ENCODE assay signal across 11 cellular contexts in the genomic region with DNA sequence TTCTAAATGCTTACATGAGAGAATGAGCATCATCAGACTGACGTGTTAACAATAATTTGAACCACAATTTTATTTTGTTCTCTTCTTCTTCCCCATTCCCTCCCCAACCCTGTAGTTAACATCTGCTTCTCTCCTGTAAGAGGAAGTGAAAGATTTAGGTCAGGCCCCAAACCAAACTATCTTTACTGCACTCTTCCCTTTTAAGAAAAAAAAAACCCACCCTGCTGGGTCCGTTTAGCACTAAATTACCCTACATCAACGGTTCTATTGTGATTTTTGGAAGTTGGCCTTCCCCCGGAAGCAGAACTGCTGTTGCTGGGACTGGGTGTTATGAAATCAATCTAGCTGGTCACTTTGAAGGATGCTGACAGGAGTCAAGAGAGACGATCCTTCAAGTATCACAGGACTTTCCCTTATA. TPM values are rescaled to one million over a fixed set of nuclear protein-coding genes. Genes with fewer than 3 reads are reported as not detected.
A peak's percentile ranks its signal among the peaks of the same experiment; 100 is the strongest.
DNase-seq lines count a peak whose midpoint lies in the region; ATAC-seq and TF ChIP-seq lines count a peak whose summit lies in the region.
"Had no signal": no experiment of that assay in that cellular context is flagged by ENCODE, and none has a peak within 500 bp of the region (broad histone marks: within the 10 kb centered on the region; RNA-seq: fewer than 3 reads in every experiment).

No MANE protein-coding gene starts in this region.

- POLR2A ChIA-PET in activated B cell treated with CpG ODN at 0.5 μM for 24 hours (lab: Charles Lee), result interaction anchor here (0.9 to 5.6 kb wide), 15 partner anchors 22 to 327 kb away, joined by 3 to 67 read pairs (median 5); a partner anchor contains a TSS

- DNase-seq in GM20000 (ENCODE audit: low spot score) (peak; percentile 55), activated B cell treated with CpG ODN at 0.5 μM for 24 hours (peak; percentile 25), occipital lobe (lab: John Stamatoyannopoulos, UW) (no peak), mesothelial cell of epicardium (ENCODE audit: low spot score in 2 of 2, unreplicated experiment in 2 of 2) (no peak), SK-N-DZ (ENCODE audit: low spot score) (no peak), suprapubic skin (ENCODE audit: low spot score in 2 of 2) (no peak)
- DNase-seq: foreskin melanocyte, NCI-H1694 treated with DMSO at 0.1 percent for 48 hours had no signal

- CTCF ChIA-PET in activated B cell treated with CpG ODN at 0.5 μM for 24 hours (lab: Charles Lee), result interaction anchor here (1.3 to 1.8 kb wide), 3 partner anchors 36 to 330 kb away, joined by 3 to 11 read pairs (median 5); no protein-coding TSS in a partner anchor

- H3K4me1 Mint-ChIP-seq in activated B cell treated with CpG ODN at 0.5 μM for 24 hours, result peaks cover 61% of the 10 kb centered on the region
- H3K4me1 Mint-ChIP-seq in mesothelial cell of epicardium, result peaks cover 3% of the 10 kb centered on the region
- H3K4me1 Mint-ChIP-seq: activated T-helper 17 cell treated with anti-CD3 and anti-CD28 coated beads, Interleukin-2, amount 50 U/mL, for 72 hours had no signal

- TF ChIP-seq CTCF in GM20000 (IDR thresholded peaks at IDR 0.05; ENCODE audit: extremely low read depth, missing control alignments) (no peak), activated B cell treated with CpG ODN at 0.5 μM for 24 hours (IDR thresholded peaks at IDR 0.05) (no peak), mesothelial cell of epicardium (IDR thresholded peaks at IDR 0.05; ENCODE audit: unreplicated experiment) (no peak), suprapubic skin (IDR thresholded peaks at IDR 0.05) (no peak)

- peak overlapping the region; percentile 91 for H3K27ac Mint-ChIP-seq in activated B cell treated with CpG ODN at 0.5 μM for 24 hours
- no peak overlapping the region for H3K27ac Mint-ChIP-seq in mesothelial cell of epicardium
- H3K27ac Mint-ChIP-seq: activated T-helper 17 cell treated with anti-CD3 and anti-CD28 coated beads, Interleukin-2, amount 50 U/mL, for 72 hours had no signal

- H3K4me1 ChIP-seq in suprapubic skin, result no peaks in the 10 kb centered on the region

- H3K27me3 Mint-ChIP-seq in activated B cell treated with CpG ODN at 0.5 μM for 24 hours, result no peaks in the 10 kb centered on the region
- no peaks in the 10 kb centered on the region for H3K27me3 Mint-ChIP-seq in mesothelial cell of epicardium (ENCODE audit: low read depth)
- H3K27me3 Mint-ChIP-seq: activated T-helper 17 cell treated with anti-CD3 and anti-CD28 coated beads, Interleukin-2, amount 50 U/mL, for 72 hours had no signal

- WGBS in suprapubic skin, result 57% methylated on average over 5 of the region's 5 CpGs

- H3K4me3 ChIP-seq in GM08714 (ENCODE audit: low read length) (peak overlapping the region; percentile 12; the same call in 1 of the 2 replicates), suprapubic skin (no peak overlapping the region)

- ATAC-seq in HG03196 (IDR thresholded peaks at IDR 0.05; ENCODE audit: unreplicated experiment) (peak; percentile 84), activated B cell treated with CpG ODN at 0.5 μM for 24 hours (ENCODE audit: low read depth) (peak; percentile 86)
- ATAC-seq: activated T-helper 17 cell treated with anti-CD3 and anti-CD28 coated beads, Interleukin-2, amount 50 U/mL, for 72 hours had no signal

- no peak overlapping the region for H3K27ac ChIP-seq in suprapubic skin

- peak overlapping the region; percentile 56 for H3K4me3 Mint-ChIP-seq in activated B cell treated with CpG ODN at 0.5 μM for 24 hours
- no peak overlapping the region for H3K4me3 Mint-ChIP-seq in mesothelial cell of epicardium
- H3K4me3 Mint-ChIP-seq: activated T-helper 17 cell treated with anti-CD3 and anti-CD28 coated beads, Interleukin-2, amount 50 U/mL, for 72 hours had no signal

- no peaks in the 10 kb centered on the region for H3K9me3 ChIP-seq in suprapubic skin

- H3K9me3 Mint-ChIP-seq in activated B cell treated with CpG ODN at 0.5 μM for 24 hours, result peaks cover 4% of the 10 kb centered on the region
- peaks cover 17% of the 10 kb centered on the region for H3K9me3 Mint-ChIP-seq in mesothelial cell of epicardium
- H3K9me3 Mint-ChIP-seq: activated T-helper 17 cell treated with anti-CD3 and anti-CD28 coated beads, Interleukin-2, amount 50 U/mL, for 72 hours had no signal

- H3K36me3 ChIP-seq in suprapubic skin, result no peaks in the 10 kb centered on the region

- TF ChIP-seq POLR2A in suprapubic skin (IDR thresholded peaks at IDR 0.05), result no peak

- intact Hi-C loops in activated B cell treated with CpG ODN at 0.5 μM for 24 hours (cut with micrococcal nuclease), result loop anchor here (1.0 to 5.0 kb wide), 10 partner anchors 11 to 221 kb away; a partner anchor contains a TSS

- H3K27me3 ChIP-seq in suprapubic skin, result no peaks in the 10 kb centered on the region

- H3K36me3 Mint-ChIP-seq in activated B cell treated with CpG ODN at 0.5 μM for 24 hours (ENCODE audit: low read depth), result no peaks in the 10 kb centered on the region
- no peaks in the 10 kb centered on the region for H3K36me3 Mint-ChIP-seq in mesothelial cell of epicardium

- no peak for TF ChIP-seq EP300 in suprapubic skin (IDR thresholded peaks at IDR 0.05)

RNA-seq across cellular contexts. Expression of a gene that starts 49.4 kb away (rescaled TPM):
- total RNA-seq in activated B cell treated with CpG ODN at 0.5 μM for 24 hours (391 and 421 TPM in 2 replicates), occipital lobe (2.3 TPM), mesothelial cell of epicardium (134 to 142 TPM (median 136 TPM) in 3 replicates), suprapubic skin (100 to 1,000 TPM; 142 to 311 (median 159) TPM)
- polyA plus RNA-seq in SK-N-DZ (2014; cell fraction: cytosol; rRNA removed), result 0.86 and 1.9 TPM in 2 replicates
- 2.1 and 7.6 TPM in 2 replicates for polyA plus RNA-seq in SK-N-DZ (2014; cell fraction: nucleus; rRNA removed)

Comparison
In these comparisons a context has a peak if more than half of its experiments do, and no peak if none do; other contexts are left out.
1. DNase-seq: peak in GM20000 (single experiment) and activated B cell treated with CpG ODN at 0.5 μM for 24 hours (single experiment); none in occipital lobe (single experiment), mesothelial cell of epicardium (0 of 2), SK-N-DZ (single experiment) and suprapubic skin (0 of 2).
2. RNA of a gene that starts 49.4 kb away (total RNA-seq): 391 to 421 TPM in activated B cell treated with CpG ODN at 0.5 μM for 24 hours, 142 to 311 TPM in suprapubic skin and 134 to 142 TPM in mesothelial cell of epicardium; 2.3 TPM in occipital lobe (single experiment); every median in the first group is over 10 times any median in the second.